In the genomic region with DNA sequence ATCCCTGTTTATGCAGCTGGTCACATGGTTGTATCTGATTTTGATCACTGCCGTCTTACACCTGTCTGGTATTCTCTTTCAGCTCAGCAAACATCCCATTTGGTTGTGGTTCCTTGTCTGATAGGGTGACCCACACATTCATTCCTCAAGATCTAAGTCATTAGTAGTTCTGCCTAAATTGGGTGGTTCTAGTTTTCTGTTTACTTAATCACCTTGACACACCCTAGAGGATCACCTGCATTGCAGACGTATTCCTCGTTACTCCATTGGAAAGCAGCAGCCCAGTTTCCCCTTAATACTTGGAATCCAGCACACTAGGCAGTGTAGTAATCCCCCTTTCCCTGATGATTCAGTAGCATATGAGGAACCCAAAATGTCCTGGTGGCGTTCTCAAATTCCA, we compare ENCODE assay signal across 2 cellular contexts. TPM values are rescaled to one million over a fixed set of nuclear protein-coding genes. Genes with fewer than 3 reads are reported as not detected.
"Had no signal": no experiment of that assay in that cellular context is flagged by ENCODE, and none has a peak within 500 bp of the region (broad histone marks: within the 10 kb centered on the region; RNA-seq: fewer than 3 reads in every experiment).

No MANE protein-coding gene starts in this region.

RNA-seq across cellular contexts. Expression of gene PTPN20, which starts 41.3 kb away (rescaled TPM):
- total RNA-seq: chondrocyte, mesothelial cell of epicardium had no signal
